In the genomic region with DNA sequence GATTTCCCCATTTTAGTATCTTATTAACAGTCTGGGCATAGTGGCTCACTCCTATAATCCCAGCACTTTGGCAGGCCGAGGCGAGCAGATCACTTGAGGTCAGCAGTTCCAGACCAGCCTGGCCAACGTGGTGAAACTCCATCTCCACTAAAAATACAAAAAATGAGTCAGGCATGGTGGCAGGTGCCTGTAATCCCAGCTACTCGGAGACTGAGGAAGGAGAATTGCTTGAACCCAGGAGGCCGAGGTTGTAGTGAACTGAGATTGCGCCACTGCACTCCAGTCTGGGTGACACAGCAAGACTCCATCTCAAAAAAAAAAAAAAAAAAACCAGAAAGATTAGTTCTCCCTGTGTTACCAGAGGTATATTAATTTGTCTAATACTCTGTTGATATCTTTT, we compare ENCODE assay signal across 4 cellular contexts. TPM values are rescaled to one million over a fixed set of nuclear protein-coding genes. Genes with fewer than 3 reads are reported as not detected.
"Had no signal": no experiment of that assay in that cellular context is flagged by ENCODE, and none has a peak within 500 bp of the region (broad histone marks: within the 10 kb centered on the region; RNA-seq: fewer than 3 reads in every experiment).

No MANE protein-coding gene starts in this region.

RNA-seq across cellular contexts. Expression of gene NSUN7, which starts 52.3 kb away (rescaled TPM):
- total RNA-seq: dermis blood vessel endothelial cell, lung microvascular endothelial cell had no signal
- polyA plus RNA-seq: fibroblast of lung, immature natural killer cell had no signal
